9 cellular contexts compared by ENCODE assay signal in the genomic region with DNA sequence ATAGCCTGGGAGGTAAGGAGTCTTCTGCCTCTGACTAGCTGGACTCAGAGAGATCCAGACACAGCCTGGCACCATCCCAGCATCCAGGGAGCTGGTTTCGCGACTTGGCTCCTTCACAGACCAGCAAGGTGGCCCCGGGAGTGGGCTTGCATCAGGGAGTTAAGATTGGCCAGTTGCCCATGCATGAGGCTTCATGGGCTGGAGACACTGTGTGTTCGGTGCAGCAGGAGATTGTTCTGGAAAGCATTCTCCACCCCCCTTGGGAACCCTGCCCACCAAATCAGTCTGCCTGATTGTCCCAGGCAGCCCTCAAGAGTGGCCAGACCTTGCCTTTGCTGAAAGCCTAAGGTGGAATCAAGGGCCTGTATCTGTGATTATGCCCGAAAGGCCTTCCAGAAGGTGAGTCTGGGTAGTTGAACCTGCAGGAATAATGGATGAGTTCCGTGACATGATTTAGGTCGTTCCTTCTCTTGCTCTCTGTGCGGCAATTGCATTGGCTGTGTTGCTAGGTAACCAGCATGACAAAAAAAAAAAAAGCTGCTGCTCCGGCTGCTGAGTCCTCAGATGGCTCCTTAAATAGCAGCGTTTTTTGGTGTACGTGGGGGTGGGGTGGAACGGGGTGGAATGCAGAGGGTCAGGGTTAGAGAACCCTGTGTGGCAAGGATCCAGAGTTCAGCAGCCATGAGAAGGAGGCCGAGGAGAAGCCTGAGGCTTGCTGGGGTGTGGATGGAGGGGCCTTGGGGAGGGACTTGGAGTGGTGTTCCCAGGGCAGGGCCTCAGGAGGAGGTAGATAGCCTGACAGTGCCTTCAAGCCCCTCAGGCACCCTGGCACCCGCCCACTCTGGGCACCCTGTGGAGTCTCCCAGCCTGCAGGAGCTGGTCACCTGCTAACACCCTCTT.
DNase-seq lines count a peak whose midpoint lies in the region; ATAC-seq and TF ChIP-seq lines count a peak whose summit lies in the region.
"Had no signal": no experiment of that assay in that cellular context is flagged by ENCODE, and none has a peak within 500 bp of the region (broad histone marks: within the 10 kb centered on the region; RNA-seq: fewer than 3 reads in every experiment).

No MANE protein-coding gene starts in this region.

- no peak overlapping the region for H2AFZ ChIP-seq in mammary epithelial cell (ENCODE audit: low read depth, low read length)

- H2BK5ac ChIP-seq in mesendoderm (ENCODE audit: low read length): no peak overlapping the region

- intact Hi-C loops in breast epithelium (cut with DNase I; ENCODE audit: low total_unique reads): no loop called here
- intact Hi-C loops in mammary epithelial cell (cut with micrococcal nuclease): no loop called here
- intact Hi-C loops in dendritic cell treated with granulocyte-macrophage colony-stimulating factor and Interleukin-4, amounts not matched to agents 40 ng/mL and 50 ng/mL, for 4 days (cut with micrococcal nuclease): no loop called here

- BruUV-seq in mammary epithelial cell (replicated peaks; lab: Mats Ljungman, UMichigan): no TSS peak

- H3K4me3 ChIP-seq in breast epithelium (no peak overlapping the region), mammary epithelial cell (replicated peaks in 1 of 3; ENCODE audit: insufficient read depth in 1 of 3, low read depth in 2 of 3, low read length in 3 of 3) (no peak overlapping the region), mesendoderm (ENCODE audit: low read length) (no peak overlapping the region)

- H2BK15ac ChIP-seq in mesendoderm (replicated peaks; ENCODE audit: low read depth): no peak overlapping the region

- no peaks in the 10 kb centered on the region for H4K20me1 ChIP-seq in mammary epithelial cell (ENCODE audit: insufficient read depth, low read length)

- no peak overlapping the region for H3K18ac ChIP-seq in mesendoderm (ENCODE audit: low read length)

- TF ChIP-seq CTCF in breast epithelium (IDR thresholded peaks at IDR 0.05): no peak
- no peak for TF ChIP-seq CTCF in mammary epithelial cell (conservative IDR thresholded peaks at IDR 0.05 in 1 of 2, IDR thresholded peaks at IDR 0.05 in 1 of 2; ENCODE audit: extremely low read depth in 1 of 2, insufficient read depth in 1 of 2, low read depth in 1 of 2, low read length in 2 of 2)

- H3K27me3 Mint-ChIP-seq in dendritic cell treated with granulocyte-macrophage colony-stimulating factor and Interleukin-4, amounts not matched to agents 40 ng/mL and 50 ng/mL, for 4 days: no peaks in the 10 kb centered on the region
- no peaks in the 10 kb centered on the region for H3K27me3 Mint-ChIP-seq in activated T-cell treated with anti-CD3 and anti-CD28 coated beads, Interleukin-2, amount 50 U/mL, for 4 hours (ENCODE audit: low read depth)

- no peaks in the 10 kb centered on the region for H3K9me3 Mint-ChIP-seq in dendritic cell treated with granulocyte-macrophage colony-stimulating factor and Interleukin-4, amounts not matched to agents 40 ng/mL and 50 ng/mL, for 4 days
- no peaks in the 10 kb centered on the region for H3K9me3 Mint-ChIP-seq in activated T-cell treated with anti-CD3 and anti-CD28 coated beads, Interleukin-2, amount 50 U/mL, for 4 hours

- H3K4me1 ChIP-seq in breast epithelium (peaks cover 6 to 9% of the 10 kb centered on the region in 2 donors), mammary epithelial cell (ENCODE audit: insufficient read depth, low read length) (peaks cover 10% of the 10 kb centered on the region), mesendoderm (ENCODE audit: control insufficient read depth, low read depth, low read length) (no peaks in the 10 kb centered on the region)

- no peak overlapping the region for H3K56ac ChIP-seq in mesendoderm (ENCODE audit: low read length)

- H3K36me3 Mint-ChIP-seq in dendritic cell treated with granulocyte-macrophage colony-stimulating factor and Interleukin-4, amounts not matched to agents 40 ng/mL and 50 ng/mL, for 4 days (ENCODE audit: low read depth): peaks cover 100% of the 10 kb centered on the region
- H3K36me3 Mint-ChIP-seq in activated T-cell treated with anti-CD3 and anti-CD28 coated beads, Interleukin-2, amount 50 U/mL, for 4 hours (ENCODE audit: insufficient read depth): peaks cover 27% of the 10 kb centered on the region

- no peak for TF ChIP-seq POLR2A in breast epithelium (IDR thresholded peaks at IDR 0.05)

- no peak overlapping the region for H3K4ac ChIP-seq in mesendoderm (ENCODE audit: low read depth, low read length)

- H3K9ac ChIP-seq in mammary epithelial cell (ENCODE audit: insufficient read depth, low read length): no peak overlapping the region
- no peak overlapping the region for H3K9ac ChIP-seq in mesendoderm (ENCODE audit: low read length)

- no peaks in the 10 kb centered on the region for H3K9me3 ChIP-seq in breast epithelium
- no peaks in the 10 kb centered on the region for H3K9me3 ChIP-seq in mammary epithelial cell (replicated peaks; ENCODE audit: insufficient read depth, low read length)

- no peak overlapping the region for H3K4me2 ChIP-seq in mammary epithelial cell (ENCODE audit: insufficient read depth, low read depth, low read length)
- no peak overlapping the region for H3K4me2 ChIP-seq in mesendoderm (ENCODE audit: low read length)

- dilution Hi-C loops in mammary epithelial cell (cut with HindIII; ENCODE audit: low sequenced_read_pairs): no loop called here

- H2BK120ac ChIP-seq in mesendoderm (ENCODE audit: low read depth, low read length): no peak overlapping the region

- H3K79me2 ChIP-seq in mammary epithelial cell (ENCODE audit: insufficient read depth, low read length): no peaks in the 10 kb centered on the region
- H3K79me2 ChIP-seq in mesendoderm (ENCODE audit: control insufficient read depth, insufficient read depth, low read length): no peaks in the 10 kb centered on the region

- H3K4me1 Mint-ChIP-seq in dendritic cell treated with granulocyte-macrophage colony-stimulating factor and Interleukin-4, amounts not matched to agents 40 ng/mL and 50 ng/mL, for 4 days (ENCODE audit: low read depth): peaks cover 47% of the 10 kb centered on the region
- no peaks in the 10 kb centered on the region for H3K4me1 Mint-ChIP-seq in activated T-cell treated with anti-CD3 and anti-CD28 coated beads, Interleukin-2, amount 50 U/mL, for 4 hours (ENCODE audit: low read depth)

- no peak for ATAC-seq in HG02759 (IDR thresholded peaks at IDR 0.05; ENCODE audit: unreplicated experiment)
- no peak for ATAC-seq in activated T-cell treated with anti-CD3 and anti-CD28 coated beads, Interleukin-2, amount 50 U/mL, for 4 hours

- H3K4me3 Mint-ChIP-seq in dendritic cell treated with granulocyte-macrophage colony-stimulating factor and Interleukin-4, amounts not matched to agents 40 ng/mL and 50 ng/mL, for 4 days: no peak overlapping the region
- no peak overlapping the region for H3K4me3 Mint-ChIP-seq in activated T-cell treated with anti-CD3 and anti-CD28 coated beads, Interleukin-2, amount 50 U/mL, for 4 hours

- in situ Hi-C loops in mammary epithelial cell (cut with MboI; ENCODE audit: low sequenced_read_pairs in 2 of 2): no loop called here
- in situ Hi-C loops in ACHN (cut with HindIII; ENCODE audit: low pct_ligation_motif_present, low pct_unique_long_range_greater_than_20kb, low sequenced_read_pairs): loop anchor here (25.0 kb wide), 2 partner anchors 154 to 304 kb away; partner anchors contain the start of gene STPG4

- H3K79me1 ChIP-seq in mesendoderm (ENCODE audit: low read length): no peaks in the 10 kb centered on the region

- CTCF ChIA-PET in mammary epithelial cell (lab: Charles Lee; ENCODE audit: low non-redundant PET): no interaction called here

- whole genome bisulfite sequencing in mammary epithelial cell (ENCODE audit: low coverage, missing lambda C conversion rate): 63% methylated on average over 12 of the region's 14 CpGs
- WGBS in mesendoderm (ENCODE audit: extremely low coverage, insufficient coverage, low lambda C conversion rate): no CpG with 5 or more reads among the region's 14 CpGs

- H4K8ac ChIP-seq in mesendoderm (ENCODE audit: low read depth, low read length): no peak overlapping the region

- no peak overlapping the region for H3K23ac ChIP-seq in mesendoderm (ENCODE audit: low read length)

- H3K27me3 ChIP-seq in breast epithelium (no peaks in the 10 kb centered on the region), mammary epithelial cell (ENCODE audit: insufficient read depth, low read length) (no peaks in the 10 kb centered on the region), mesendoderm (ENCODE audit: insufficient read depth, low read length, poor library complexity) (no peaks in the 10 kb centered on the region)

- H3K36me3 ChIP-seq in breast epithelium (peaks cover 6% of the 10 kb centered on the region), mammary epithelial cell (ENCODE audit: insufficient read depth, low read length) (peaks cover 5% of the 10 kb centered on the region), mesendoderm (ENCODE audit: control insufficient read depth, insufficient read depth, low read length) (no peaks in the 10 kb centered on the region)

- DNase-seq in breast epithelium (ENCODE audit: low spot score in 2 of 2): no peak
- DNase-seq in mammary epithelial cell: no peak
- peak; percentile 77 for DNase-seq in mesendoderm
- no peak for DNase-seq in ACHN
- DNase-seq in activated effector memory CD4-positive, alpha-beta T cell treated with Interleukin-2 at 50 U/mL for 16 hours: no peak
- DNase-seq in activated T-cell treated with anti-CD3 and anti-CD28 coated beads, Interleukin-2, amount 50 U/mL, for 4 hours: no peak
- DNase-seq: activated gamma-delta T cell treated with Interleukin-2 at 50 U/mL for 16 hours had no signal

- no peak overlapping the region for H4K5ac ChIP-seq in mesendoderm (ENCODE audit: low read length)

- H2AK5ac ChIP-seq in mesendoderm (ENCODE audit: low read length): no peak overlapping the region

- peak overlapping the region; percentile 20 for H3K27ac Mint-ChIP-seq in dendritic cell treated with granulocyte-macrophage colony-stimulating factor and Interleukin-4, amounts not matched to agents 40 ng/mL and 50 ng/mL, for 4 days

- H3K27ac ChIP-seq in breast epithelium (peak overlapping the region; percentile 64 to 79), mammary epithelial cell (ENCODE audit: insufficient read depth, low read depth, low read length) (no peak overlapping the region), mesendoderm (ENCODE audit: low read depth, low read length) (no peak overlapping the region)

Comparison
In these comparisons a context has a peak if more than half of its experiments do, and no peak if none do; other contexts are left out.
1. H3K27ac ChIP-seq: peak in breast epithelium (2 of 2); none in mammary epithelial cell (single experiment) and mesendoderm (single experiment).